Comparison of ENCODE assay signal across 19 cellular contexts in genomic region chr10:91211675-91212074, GRCh38.
"Had no signal": no experiment of that assay in that cellular context is flagged by ENCODE, and none has a peak within 500 bp of the region (broad histone marks: within the 10 kb centered on the region; RNA-seq: fewer than 3 reads in every experiment).

No MANE protein-coding gene starts in this region.

- ATAC-seq: activated CD4-positive, CD25-positive, alpha-beta regulatory T cell treated with anti-CD3 and anti-CD28 coated beads, Interleukin-2, amount 50 U/mL, for 24 hours; activated T-cell treated with anti-CD3 and anti-CD28 coated beads, Interleukin-2, amount 50 U/mL, for 72 hours; gastroesophageal sphincter; psoas muscle had no signal

- H3K4me1 Mint-ChIP-seq: endodermal cell, nephron had no signal

- H3K9me3 Mint-ChIP-seq: activated CD4-positive, alpha-beta memory T cell treated with anti-CD3 and anti-CD28 coated beads, Interleukin-2, amount 10 ng/mL, durations not matched to agents 7 days and 5 days; activated CD4-positive, alpha-beta T cell treated with anti-CD3 and anti-CD28 coated beads, Interleukin-2, amount 10 ng/mL, durations not matched to agents 24 days and 14 days; activated naive CD4-positive, alpha-beta T cell treated with anti-CD3 and anti-CD28 coated beads, Interleukin-2, amount 10 ng/mL, durations not matched to agents 7 days and 5 days; activated T-cell treated with anti-CD3 and anti-CD28 coated beads, Interleukin-2, amount 50 U/mL, for 72 hours; endodermal cell; memory B cell; nephron; type B pancreatic cell had no signal

- H3K4me3 Mint-ChIP-seq: activated CD4-positive, alpha-beta memory T cell treated with anti-CD3 and anti-CD28 coated beads, Interleukin-2, amount 10 ng/mL, durations not matched to agents 7 days and 5 days; activated CD4-positive, alpha-beta T cell treated with anti-CD3 and anti-CD28 coated beads, Interleukin-2, amount 10 ng/mL, durations not matched to agents 24 days and 14 days; activated naive CD4-positive, alpha-beta T cell treated with anti-CD3 and anti-CD28 coated beads, Interleukin-2, amount 10 ng/mL, durations not matched to agents 7 days and 5 days; activated T-cell treated with anti-CD3 and anti-CD28 coated beads, Interleukin-2, amount 50 U/mL, for 72 hours; endodermal cell; memory B cell; nephron; type B pancreatic cell had no signal

- H3K27ac Mint-ChIP-seq: activated CD4-positive, alpha-beta memory T cell treated with anti-CD3 and anti-CD28 coated beads, Interleukin-2, amount 10 ng/mL, durations not matched to agents 7 days and 5 days; activated CD4-positive, alpha-beta T cell treated with anti-CD3 and anti-CD28 coated beads, Interleukin-2, amount 10 ng/mL, durations not matched to agents 24 days and 14 days; activated naive CD4-positive, alpha-beta T cell treated with anti-CD3 and anti-CD28 coated beads, Interleukin-2, amount 10 ng/mL, durations not matched to agents 7 days and 5 days; activated T-cell treated with anti-CD3 and anti-CD28 coated beads, Interleukin-2, amount 50 U/mL, for 72 hours; endodermal cell; memory B cell; nephron; type B pancreatic cell had no signal

- H3K36me3 Mint-ChIP-seq: type B pancreatic cell had no signal

- H3K27me3 Mint-ChIP-seq: activated CD4-positive, alpha-beta memory T cell treated with anti-CD3 and anti-CD28 coated beads, Interleukin-2, amount 10 ng/mL, durations not matched to agents 7 days and 5 days; activated CD4-positive, alpha-beta T cell treated with anti-CD3 and anti-CD28 coated beads, Interleukin-2, amount 10 ng/mL, durations not matched to agents 24 days and 14 days; activated naive CD4-positive, alpha-beta T cell treated with anti-CD3 and anti-CD28 coated beads, Interleukin-2, amount 10 ng/mL, durations not matched to agents 7 days and 5 days; memory B cell had no signal

- DNase-seq: activated CD4-positive, alpha-beta memory T cell treated with anti-CD3 and anti-CD28 coated beads, Interleukin-2, amount 10 ng/mL, durations not matched to agents 7 days and 5 days; activated CD4-positive, alpha-beta T cell treated with anti-CD3 and anti-CD28 coated beads, Interleukin-2, amount 10 ng/mL, durations not matched to agents 24 days and 14 days; activated effector memory CD4-positive, alpha-beta T cell treated with anti-CD3 and anti-CD28 coated beads, Interleukin-2, amount 50 U/mL, for 16 hours; activated naive CD4-positive, alpha-beta T cell treated with anti-CD3 and anti-CD28 coated beads, Interleukin-2, amount 10 ng/mL, durations not matched to agents 7 days and 5 days; activated T-cell treated with anti-CD3 and anti-CD28 coated beads, Interleukin-2, amount 50 U/mL, for 72 hours; amygdala; cerebellar nuclear complex; cortex of kidney; endodermal cell; heart left ventricle; ovary; psoas muscle; stimulated activated CD4-positive, alpha-beta T cell treated with anti-CD3 and anti-CD28 coated beads, Interleukin-4, amount 100 ng/mL, for 24 hours; stimulated activated naive CD4-positive, alpha-beta T cell treated with Interleukin-2 at 50 U/mL for 16 hours had no signal
